8 cellular contexts compared by ENCODE assay signal in genomic region chr1:1471389-1472045, GRCh38. TPM values are rescaled to one million over a fixed set of nuclear protein-coding genes. Genes with fewer than 3 reads are reported as not detected.
DNase-seq lines count a peak whose midpoint lies in the region; ATAC-seq, FAIRE-seq and TF ChIP-seq lines count a peak whose summit lies in the region.

A gene with protein sequence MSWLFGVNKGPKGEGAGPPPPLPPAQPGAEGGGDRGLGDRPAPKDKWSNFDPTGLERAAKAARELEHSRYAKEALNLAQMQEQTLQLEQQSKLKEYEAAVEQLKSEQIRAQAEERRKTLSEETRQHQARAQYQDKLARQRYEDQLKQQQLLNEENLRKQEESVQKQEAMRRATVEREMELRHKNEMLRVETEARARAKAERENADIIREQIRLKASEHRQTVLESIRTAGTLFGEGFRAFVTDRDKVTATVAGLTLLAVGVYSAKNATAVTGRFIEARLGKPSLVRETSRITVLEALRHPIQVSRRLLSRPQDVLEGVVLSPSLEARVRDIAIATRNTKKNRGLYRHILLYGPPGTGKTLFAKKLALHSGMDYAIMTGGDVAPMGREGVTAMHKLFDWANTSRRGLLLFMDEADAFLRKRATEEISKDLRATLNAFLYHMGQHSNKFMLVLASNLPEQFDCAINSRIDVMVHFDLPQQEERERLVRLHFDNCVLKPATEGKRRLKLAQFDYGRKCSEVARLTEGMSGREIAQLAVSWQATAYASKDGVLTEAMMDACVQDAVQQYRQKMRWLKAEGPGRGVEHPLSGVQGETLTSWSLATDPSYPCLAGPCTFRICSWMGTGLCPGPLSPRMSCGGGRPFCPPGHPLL (plus strand): TSS chr1:1471765. CDS start chr1:1471885, 120 bp downstream.

- 1% methylated on average over 57 to 87 of the region's 87 CpGs for WGBS in pancreas, 2 donors

- peaks cover 13% of the 10 kb centered on the region for H3K36me3 Mint-ChIP-seq in activated naive CD8-positive, alpha-beta T cell treated with anti-CD3 and anti-CD28 coated beads, Interleukin-2, amount 50 U/mL, for 24 hours (ENCODE audit: low read depth)

- no peaks in the 10 kb centered on the region for H3K9me3 Mint-ChIP-seq in activated naive CD8-positive, alpha-beta T cell treated with anti-CD3 and anti-CD28 coated beads, Interleukin-2, amount 50 U/mL, for 24 hours

- DNase-seq in GM12865 (ENCODE audit: low read depth) (peak; percentile 94), NCI-H1417 (lab: John Stamatoyannopoulos, UW) (peak; percentile 91 to 95 (median 94)), SW480 (ENCODE audit: low spot score) (peak; percentile 90), Right ventricle myocardium superior (peak; percentile 97), pancreas (peak; percentile 84 to 96 (median 94)), tibial artery (peak; percentile 90 to 96)
- peak; percentile 98 for DNase-seq in activated naive CD8-positive, alpha-beta T cell treated with anti-CD3 and anti-CD28 coated beads, Interleukin-2, amount 50 U/mL, for 24 hours

- ATAC-seq in HG02759 (IDR thresholded peaks at IDR 0.05; ENCODE audit: unreplicated experiment): peak; percentile 92
- peak; percentile 95 for ATAC-seq in activated naive CD8-positive, alpha-beta T cell treated with anti-CD3 and anti-CD28 coated beads, Interleukin-2, amount 50 U/mL, for 24 hours
- peak; percentile 99 for ATAC-seq in Right ventricle myocardium superior (ENCODE audit: poor library complexity)
- ATAC-seq in pancreas: peak; percentile 96 to 98 (median 98)

- no peak for FAIRE-seq in pancreas (lab: Jason Lieb, UNC)

- H3K4me3 Mint-ChIP-seq in activated naive CD8-positive, alpha-beta T cell treated with anti-CD3 and anti-CD28 coated beads, Interleukin-2, amount 50 U/mL, for 24 hours: peak within 1 kb of the TSS; percentile 98

- H3K9me3 ChIP-seq in pancreas (no peaks in the 10 kb centered on the region), tibial artery (no peaks in the 10 kb centered on the region)

- intact Hi-C loops in Right ventricle myocardium superior (cut with DNase I) (no loop called here), pancreas (cut with DNase I) (no loop called here), tibial artery (cut with DNase I; ENCODE audit: low total_unique reads) (no loop called here)

- no peaks in the 10 kb centered on the region for H3K27me3 Mint-ChIP-seq in activated naive CD8-positive, alpha-beta T cell treated with anti-CD3 and anti-CD28 coated beads, Interleukin-2, amount 50 U/mL, for 24 hours

- H3K4me1 Mint-ChIP-seq in activated naive CD8-positive, alpha-beta T cell treated with anti-CD3 and anti-CD28 coated beads, Interleukin-2, amount 50 U/mL, for 24 hours: peaks cover 34% of the 10 kb centered on the region

- no peaks in the 10 kb centered on the region for H3K36me3 ChIP-seq in pancreas
- peaks cover 0 to under 1% (median under 1%) of the 10 kb centered on the region in 3 donors for H3K36me3 ChIP-seq in tibial artery

- peak within 1 kb of the TSS; percentile 26 to 78 (median 71) for H3K27ac ChIP-seq in pancreas
- peak within 1 kb of the TSS; percentile 83 to 84 for H3K27ac ChIP-seq in tibial artery

- H3K27me3 ChIP-seq in pancreas (no peaks in the 10 kb centered on the region), tibial artery (no peaks in the 10 kb centered on the region)

- H3K4me3 ChIP-seq in GM12865 (ENCODE audit: low read depth, low read length): peak within 1 kb of the TSS; percentile 82
- peak within 1 kb of the TSS; percentile 48 to 63 (median 56) for H3K4me3 ChIP-seq in pancreas
- peak within 1 kb of the TSS; percentile 75 to 79 for H3K4me3 ChIP-seq in tibial artery

- TF ChIP-seq CTCF in GM12865 (IDR thresholded peaks at IDR 0.05; ENCODE audit: insufficient read depth, low read depth, low read length, missing control alignments) (no peak), pancreas (IDR thresholded peaks at IDR 0.05) (no peak), tibial artery (IDR thresholded peaks at IDR 0.05) (peak in 1 of 2 experiments; percentile 9)

- peaks cover 0 to 20% (median 0%) of the 10 kb centered on the region in 3 donors for H3K4me1 ChIP-seq in pancreas
- H3K4me1 ChIP-seq in tibial artery: peaks cover 0 to 30% (median 23%) of the 10 kb centered on the region in 4 donors

- H3K27ac Mint-ChIP-seq in activated naive CD8-positive, alpha-beta T cell treated with anti-CD3 and anti-CD28 coated beads, Interleukin-2, amount 50 U/mL, for 24 hours: peak within 1 kb of the TSS; percentile 92

RNA-seq across cellular contexts. Expression of the gene that starts here (rescaled TPM):
- 7.9 TPM for total RNA-seq in Right ventricle myocardium superior
- 10 to 100 TPM in 4 of 6 donors, 1 to 10 TPM in 2; 4.4 to 14.1 (median 11.5) TPM for total RNA-seq in pancreas
- polyA plus RNA-seq in pancreas: 10 to 100 TPM; 57.2 to 78.9 TPM

Comparison
In these comparisons a context has a peak if more than half of its experiments do, and no peak if none do; other contexts are left out.
1. Peak in every context shown above with its lines: DNase-seq, ATAC-seq, H3K4me3 ChIP-seq and H3K27ac ChIP-seq.